In the genomic region with DNA sequence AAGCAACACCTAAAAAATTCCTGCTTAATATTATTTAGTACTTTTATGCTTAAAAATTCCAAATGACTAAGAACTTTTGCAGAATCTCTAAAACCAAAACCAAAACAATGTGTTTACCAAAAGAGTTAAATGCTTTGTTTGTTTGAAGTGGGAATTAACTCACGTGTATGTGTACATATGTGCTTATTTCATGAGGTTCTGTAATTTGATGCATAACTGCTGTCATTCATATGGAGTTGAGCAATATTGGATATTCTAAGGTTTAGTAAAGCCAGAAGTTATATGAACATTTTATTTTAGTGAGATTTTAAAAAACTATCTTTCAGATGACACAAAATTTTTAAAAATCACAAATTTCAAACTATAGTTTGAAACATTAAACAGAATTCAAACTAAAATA, we compare ENCODE assay signal across 14 cellular contexts.
"Had no signal": no experiment of that assay in that cellular context is flagged by ENCODE, and none has a peak within 500 bp of the region (broad histone marks: within the 10 kb centered on the region; RNA-seq: fewer than 3 reads in every experiment).

No MANE protein-coding gene starts in this region.

- H3K27ac ChIP-seq: cardiac muscle cell, left lung, skin epidermis, testis had no signal

- H3K4me3 ChIP-seq: cardiac muscle cell, left lung, mucosa of descending colon, skin epidermis, testis had no signal

- H3K9me3 ChIP-seq: left lung, mucosa of descending colon, testis had no signal

- H3K27me3 ChIP-seq: cardiac muscle cell, left lung, testis had no signal

- H3K36me3 ChIP-seq: cardiac muscle cell had no signal

- H3K4me1 ChIP-seq: left lung, testis had no signal

- ATAC-seq: activated CD8-positive, alpha-beta T cell treated with anti-CD3 and anti-CD28 coated beads, Interleukin-2, amount 10 ng/mL, durations not matched to agents 7 days and 5 days; activated naive CD8-positive, alpha-beta T cell treated with anti-CD3 and anti-CD28 coated beads, Interleukin-2, amount 50 U/mL, for 24 hours; left lung; mucosa of descending colon; naive thymus-derived CD4-positive, alpha-beta T cell had no signal

- DNase-seq: activated CD4-positive, alpha-beta T cell treated with anti-CD3 and anti-CD28 coated beads, Interleukin-2, amount 10 ng/mL, durations not matched to agents 24 days and 14 days; activated CD4-positive, CD25-positive, alpha-beta regulatory T cell; activated CD8-positive, alpha-beta memory T cell treated with anti-CD3 and anti-CD28 coated beads, Interleukin-2, amount 50 U/mL, for 4 hours; activated CD8-positive, alpha-beta T cell treated with anti-CD3 and anti-CD28 coated beads, Interleukin-2, amount 10 ng/mL, durations not matched to agents 7 days and 5 days; activated naive CD4-positive, alpha-beta T cell; activated naive CD8-positive, alpha-beta T cell treated with anti-CD3 and anti-CD28 coated beads, Interleukin-2, amount 50 U/mL, for 24 hours; left lung; mucosa of descending colon; naive thymus-derived CD4-positive, alpha-beta T cell; posterior cingulate gyrus; stimulated activated CD4-positive, alpha-beta T cell treated with anti-CD3 and anti-CD28 coated beads, Interleukin-4, amount 100 ng/mL, for 24 hours; testis had no signal
